In genomic region chr21:44767834-44768831, GRCh38 we compare ENCODE assay signal across 1 cellular context.
TF ChIP-seq lines count a peak whose summit lies in the region.

No MANE protein-coding gene starts in this region.

TF ChIP-seq in HepG2, 621 proteins besides CTCF, POLR2A, EP300 and RAD21:
- peak; percentile 87 for TF ChIP-seq AGO2 (optimal IDR thresholded peaks at IDR 0.05; ENCODE audit: low read depth, low read length)
- no peak for TF ChIP-seq ZNF788 (CRISPR knock-in tag; IDR thresholded peaks at IDR 0.05; ENCODE audit: borderline replicate concordance)
